ENCODE assay signal across 17 cellular contexts in the genomic region with DNA sequence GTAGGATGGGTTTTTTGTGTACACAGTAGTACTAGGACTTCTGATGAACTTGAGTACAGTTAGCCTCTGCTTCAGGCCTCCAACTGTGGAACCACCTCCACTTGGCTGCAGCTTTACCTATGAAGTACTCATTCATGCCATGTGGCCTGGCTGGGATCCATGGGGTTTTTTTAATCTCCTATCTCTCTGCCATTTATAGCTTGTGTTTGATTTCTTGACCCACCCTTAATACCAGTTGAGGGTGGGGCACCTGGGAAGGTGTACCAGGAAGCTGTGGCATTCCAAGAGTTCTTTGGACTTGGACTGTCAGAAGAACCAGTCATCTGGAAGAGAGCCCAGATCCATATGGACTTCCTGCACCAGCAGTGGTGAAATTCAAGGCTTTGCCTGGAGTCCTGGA.
DNase-seq lines count a peak whose midpoint lies in the region; ATAC-seq and TF ChIP-seq lines count a peak whose summit lies in the region.
"Had no signal": no experiment of that assay in that cellular context is flagged by ENCODE, and none has a peak within 500 bp of the region (broad histone marks: within the 10 kb centered on the region; RNA-seq: fewer than 3 reads in every experiment).

No MANE protein-coding gene starts in this region.

- no peaks in the 10 kb centered on the region for H3K9me3 Mint-ChIP-seq in progenitor cell of endocrine pancreas (ENCODE audit: low read depth)
- H3K9me3 Mint-ChIP-seq in activated CD4-positive, alpha-beta memory T cell treated with anti-CD3 and anti-CD28 coated beads for 36 hours, result no peaks in the 10 kb centered on the region
- H3K9me3 Mint-ChIP-seq: activated naive CD8-positive, alpha-beta T cell treated with anti-CD3 and anti-CD28 coated beads, Interleukin-2, amount 50 U/mL, for 24 hours; CD8-positive, alpha-beta memory T cell; endodermal cell had no signal

- H3K9ac ChIP-seq in PC-3 (ENCODE audit: low read length), result peak overlapping the region; percentile 36; the same call in 1 of the 2 replicates

- TF ChIP-seq CTCF in PC-3 (conservative IDR thresholded peaks at IDR 0.05; ENCODE audit: low read depth, low read length) (no peak), fibroblast of mammary gland (conservative IDR thresholded peaks at IDR 0.05; ENCODE audit: control insufficient read depth, insufficient read depth, low read depth, low read length) (no peak), progenitor cell of endocrine pancreas (IDR thresholded peaks at IDR 0.05; ENCODE audit: unreplicated experiment) (no peak)

- POLR2A ChIA-PET in PC-3 (lab: Charles Lee; ENCODE audit: unreplicated experiment), result interaction anchor here (0.6 to 0.7 kb wide), 3 partner anchors 24 to 41 kb away, joined by 4 to 6 read pairs (median 4); no protein-coding TSS in a partner anchor
- POLR2A ChIA-PET in activated CD4-positive, alpha-beta memory T cell treated with anti-CD3 and anti-CD28 coated beads for 36 hours (lab: Charles Lee), result no interaction called here

- peaks cover 2% of the 10 kb centered on the region for H3K36me3 Mint-ChIP-seq in progenitor cell of endocrine pancreas (ENCODE audit: insufficient read depth)
- H3K36me3 Mint-ChIP-seq in activated CD4-positive, alpha-beta memory T cell treated with anti-CD3 and anti-CD28 coated beads for 36 hours, result no peaks in the 10 kb centered on the region
- H3K36me3 Mint-ChIP-seq: CD8-positive, alpha-beta memory T cell had no signal

- peaks cover 42% of the 10 kb centered on the region for H3K4me1 ChIP-seq in PC-3 (ENCODE audit: insufficient read depth, low read length)

- H3K36me3 ChIP-seq in PC-3 (ENCODE audit: low read depth, low read length), result no peaks in the 10 kb centered on the region
- H3K36me3 ChIP-seq: heart right ventricle had no signal

- H3K4me3 ChIP-seq in PC-3 (ENCODE audit: low read length) (no peak overlapping the region), fibroblast of mammary gland (ENCODE audit: control insufficient read depth, low read depth, low read length) (no peak overlapping the region)
- H3K4me3 ChIP-seq: heart right ventricle had no signal

- no peaks in the 10 kb centered on the region for H3K79me2 ChIP-seq in PC-3 (ENCODE audit: low read length)

- no peaks in the 10 kb centered on the region for H3K9me2 ChIP-seq in PC-3 (replicated peaks; ENCODE audit: low read length)

- BruUV-seq in PC-3 (replicated peaks; lab: Mats Ljungman, UMichigan), result no TSS peak

- H3F3A ChIP-seq in PC-3 (ENCODE audit: low read length, unreplicated experiment), result no peaks in the 10 kb centered on the region

- H3K9me3 ChIP-seq in PC-3 (ENCODE audit: low read length), result no peaks in the 10 kb centered on the region
- H3K9me3 ChIP-seq: heart right ventricle had no signal

- peak overlapping the region; percentile 56 for H3K27ac Mint-ChIP-seq in progenitor cell of endocrine pancreas
- no peak overlapping the region for H3K27ac Mint-ChIP-seq in activated CD4-positive, alpha-beta memory T cell treated with anti-CD3 and anti-CD28 coated beads for 36 hours
- H3K27ac Mint-ChIP-seq: activated naive CD8-positive, alpha-beta T cell treated with anti-CD3 and anti-CD28 coated beads, Interleukin-2, amount 50 U/mL, for 24 hours; CD8-positive, alpha-beta memory T cell; endodermal cell had no signal

- H3K4me3 Mint-ChIP-seq in progenitor cell of endocrine pancreas (ENCODE audit: low read depth), result no peak overlapping the region
- no peak overlapping the region for H3K4me3 Mint-ChIP-seq in activated CD4-positive, alpha-beta memory T cell treated with anti-CD3 and anti-CD28 coated beads for 36 hours
- H3K4me3 Mint-ChIP-seq: activated naive CD8-positive, alpha-beta T cell treated with anti-CD3 and anti-CD28 coated beads, Interleukin-2, amount 50 U/mL, for 24 hours; CD8-positive, alpha-beta memory T cell; endodermal cell had no signal

- no peaks in the 10 kb centered on the region for H4K20me1 ChIP-seq in PC-3 (ENCODE audit: low read length)

- peak overlapping the region; percentile 87 for H3K27ac ChIP-seq in PC-3 (ENCODE audit: low read length)
- H3K27ac ChIP-seq: heart right ventricle had no signal

- H2AFZ ChIP-seq in PC-3 (ENCODE audit: low read length), result no peak overlapping the region

- peak; percentile 90 for ATAC-seq in PC-3
- ATAC-seq: activated naive CD8-positive, alpha-beta T cell treated with anti-CD3 and anti-CD28 coated beads, Interleukin-2, amount 50 U/mL, for 24 hours had no signal

- peaks cover 7% of the 10 kb centered on the region for H3K27me3 Mint-ChIP-seq in progenitor cell of endocrine pancreas
- H3K27me3 Mint-ChIP-seq in activated CD4-positive, alpha-beta memory T cell treated with anti-CD3 and anti-CD28 coated beads for 36 hours, result peaks cover 6% of the 10 kb centered on the region

- peak overlapping the region; percentile 30 for H3K4me2 ChIP-seq in PC-3 (ENCODE audit: low read length)

- peaks cover 21% of the 10 kb centered on the region for H3K4me1 Mint-ChIP-seq in progenitor cell of endocrine pancreas (ENCODE audit: low read depth)
- H3K4me1 Mint-ChIP-seq in activated CD4-positive, alpha-beta memory T cell treated with anti-CD3 and anti-CD28 coated beads for 36 hours (ENCODE audit: low read depth), result peaks cover 5% of the 10 kb centered on the region
- H3K4me1 Mint-ChIP-seq: endodermal cell had no signal

- CTCF ChIA-PET in PC-3 (lab: Charles Lee), result no interaction called here
- CTCF ChIA-PET in activated CD4-positive, alpha-beta memory T cell treated with anti-CD3 and anti-CD28 coated beads for 36 hours (lab: Charles Lee), result no interaction called here

- DNase-seq in EH (ENCODE audit: low read depth) (peak; percentile 69), PC-3 (peak; percentile 97), fibroblast of mammary gland (ENCODE audit: low read depth) (peak; percentile 33), progenitor cell of endocrine pancreas (ENCODE audit: low spot score, unreplicated experiment) (no peak), cerebellar nuclear complex (lab: John Stamatoyannopoulos, UW) (no peak), iPS-NIHi7 (ENCODE audit: extremely low spot score) (no peak), SK-N-DZ (ENCODE audit: low spot score) (no peak)
- no peak for DNase-seq in activated CD4-positive, alpha-beta memory T cell treated with anti-CD3 and anti-CD28 coated beads for 36 hours
- DNase-seq: activated CD8-positive, alpha-beta memory T cell treated with anti-CD3 and anti-CD28 coated beads, Interleukin-2, amount 50 U/mL, for 48 hours; activated naive CD8-positive, alpha-beta T cell treated with anti-CD3 and anti-CD28 coated beads, Interleukin-2, amount 50 U/mL, for 24 hours; CD8-positive, alpha-beta memory T cell; endodermal cell; heart right ventricle; mesendoderm; NCI-H446; stimulated activated CD4-positive, alpha-beta T cell treated with anti-CD3 and anti-CD28 coated beads, Interleukin-4, amount 100 ng/mL, for 24 hours; stimulated activated naive CD4-positive, alpha-beta T cell had no signal

- H3K27me3 ChIP-seq in PC-3 (ENCODE audit: low read length), result no peaks in the 10 kb centered on the region
- H3K27me3 ChIP-seq: heart right ventricle had no signal

- intact Hi-C loops in PC-3 (cut with micrococcal nuclease), result loop anchor here (1.0 to 2.0 kb wide), 3 partner anchors 24 to 42 kb away; no protein-coding TSS in a partner anchor
- intact Hi-C loops in activated CD4-positive, alpha-beta memory T cell treated with anti-CD3 and anti-CD28 coated beads for 36 hours (cut with micrococcal nuclease), result no loop called here

Comparison
In these comparisons a context has a peak if more than half of its experiments do, and no peak if none do; other contexts are left out.
1. DNase-seq: peak in EH (single experiment), PC-3 (single experiment) and fibroblast of mammary gland (single experiment); none in progenitor cell of endocrine pancreas (single experiment), cerebellar nuclear complex (0 of 2), activated CD4-positive, alpha-beta memory T cell treated with anti-CD3 and anti-CD28 coated beads for 36 hours (single experiment), iPS-NIHi7 (single experiment) and SK-N-DZ (single experiment).